Comparison of ENCODE assay signal across 16 cellular contexts in genomic region chr4:138595171-138595570, GRCh38.
DNase-seq lines count a peak whose midpoint lies in the region; ATAC-seq and TF ChIP-seq lines count a peak whose summit lies in the region.
"Had no signal": no experiment of that assay in that cellular context is flagged by ENCODE, and none has a peak within 500 bp of the region (broad histone marks: within the 10 kb centered on the region; RNA-seq: fewer than 3 reads in every experiment).

No MANE protein-coding gene starts in this region.

- H2AFZ ChIP-seq in GM23338 (0 out of 2 replicates have a peak overlapping the region, but pooled peaks have one; percentile 33), OCI-LY3 (ENCODE audit: low read depth, low read length) (0 out of 2 replicates have a peak overlapping the region, but pooled peaks have one; percentile 8)

- H4K20me1 ChIP-seq in BLaER1 treated with 17β-estradiol and CSF1 and Interleukin-3, amounts not matched to agents 10 nM and 100 nM, result no peaks in the 10 kb centered on the region
- H4K20me1 ChIP-seq in GM23338 (replicated peaks; ENCODE audit: insufficient read depth) (no peaks in the 10 kb centered on the region), OCI-LY3 (ENCODE audit: insufficient read depth, low read length) (no peaks in the 10 kb centered on the region)

- peak overlapping the region in 4 of 11 experiments; percentile 53 to 68 (median 56); a peak in 8 of 22 replicates for H3K27ac ChIP-seq in BLaER1 treated with 17β-estradiol and CSF1 and Interleukin-3, amounts not matched to agents 10 nM and 100 nM
- H3K27ac ChIP-seq in GM23338 (ENCODE audit: low read depth) (no peak overlapping the region), OCI-LY3 (ENCODE audit: low read length) (no peak overlapping the region)
- H3K27ac ChIP-seq: C4-2B had no signal

- H3K9ac ChIP-seq in BLaER1 treated with 17β-estradiol and CSF1 and Interleukin-3, amounts not matched to agents 10 nM and 100 nM, result peak overlapping the region in 1 of 11 experiments; percentile 62; a peak in 3 of 22 replicates
- H3K9ac ChIP-seq in OCI-LY3 (ENCODE audit: low read length), result no peak overlapping the region

- H3K27me3 Mint-ChIP-seq in GM23338 (ENCODE audit: insufficient read depth, low read depth, poor library complexity), result peaks cover 2% of the 10 kb centered on the region
- H3K27me3 Mint-ChIP-seq in nephron (ENCODE audit: low read depth), result no peaks in the 10 kb centered on the region
- H3K27me3 Mint-ChIP-seq: CD4-positive, alpha-beta memory T cell had no signal

- peaks cover 10 to 80% (median 51%) of the 10 kb centered on the region in 10 experiments; a peak in 19 of 20 replicates for H3K4me1 ChIP-seq in BLaER1 treated with 17β-estradiol and CSF1 and Interleukin-3, amounts not matched to agents 10 nM and 100 nM
- no peaks in the 10 kb centered on the region for H3K4me1 ChIP-seq in GM23338 (ENCODE audit: insufficient read depth)
- H3K4me1 ChIP-seq in OCI-LY3 (ENCODE audit: low read length), result peaks cover 29% of the 10 kb centered on the region

- H3K36me3 ChIP-seq in BLaER1 treated with 17β-estradiol and CSF1 and Interleukin-3, amounts not matched to agents 10 nM and 100 nM, result no peaks in the 10 kb centered on the region
- no peaks in the 10 kb centered on the region for H3K36me3 ChIP-seq in GM23338 (ENCODE audit: insufficient read depth)
- H3K36me3 ChIP-seq in OCI-LY3 (replicated peaks; ENCODE audit: low read depth, low read length), result no peaks in the 10 kb centered on the region

- H3K4me3 Mint-ChIP-seq in GM23338 (no peak overlapping the region), nephron (no peak overlapping the region)
- H3K4me3 Mint-ChIP-seq: CD4-positive, alpha-beta memory T cell had no signal

- H3K27me3 ChIP-seq in BLaER1 treated with 17β-estradiol and CSF1 and Interleukin-3, amounts not matched to agents 10 nM and 100 nM, result no peaks in the 10 kb centered on the region
- H3K27me3 ChIP-seq in GM23338 (ENCODE audit: insufficient read depth) (no peaks in the 10 kb centered on the region), OCI-LY3 (ENCODE audit: low read depth, low read length) (no peaks in the 10 kb centered on the region)

- peak overlapping the region in 2 of 10 experiments; percentile 0 to 9; a peak in 1 of 20 replicates for H3K4me3 ChIP-seq in BLaER1 treated with 17β-estradiol and CSF1 and Interleukin-3, amounts not matched to agents 10 nM and 100 nM
- H3K4me3 ChIP-seq in GM23338 (no peak overlapping the region), OCI-LY3 (ENCODE audit: low read length) (no peak overlapping the region)

- H3K36me3 Mint-ChIP-seq in GM23338 (ENCODE audit: low read depth), result no peaks in the 10 kb centered on the region
- H3K36me3 Mint-ChIP-seq in nephron (ENCODE audit: low read depth), result no peaks in the 10 kb centered on the region
- H3K36me3 Mint-ChIP-seq: CD4-positive, alpha-beta memory T cell had no signal

- no peaks in the 10 kb centered on the region for H3F3A ChIP-seq in GM23338 (replicated peaks; ENCODE audit: low read depth)

- ATAC-seq in GM23338, result no peak
- no peak for ATAC-seq in HG02798 (IDR thresholded peaks at IDR 0.05; ENCODE audit: poor library complexity, unreplicated experiment)
- no peak for ATAC-seq in HG02973 (IDR thresholded peaks at IDR 0.05; ENCODE audit: unreplicated experiment)
- ATAC-seq: HCT116 had no signal

- H3K9me3 Mint-ChIP-seq in GM23338, result no peaks in the 10 kb centered on the region
- H3K9me3 Mint-ChIP-seq in nephron, result peaks cover 4% of the 10 kb centered on the region

- no peak for TF ChIP-seq CTCF in GM23338 (conservative IDR thresholded peaks at IDR 0.05; ENCODE audit: low read depth in 2 of 2)
- no peak for TF ChIP-seq CTCF in OCI-LY3 (IDR thresholded peaks at IDR 0.05; ENCODE audit: low read depth, low read length)
- TF ChIP-seq CTCF in nephron (IDR thresholded peaks at IDR 0.05; ENCODE audit: unreplicated experiment in 3 of 3), result no peak

- no peaks in the 10 kb centered on the region for H3K79me2 ChIP-seq in GM23338 (replicated peaks; ENCODE audit: insufficient read depth)
- no peaks in the 10 kb centered on the region for H3K79me2 ChIP-seq in OCI-LY3 (ENCODE audit: low read length)

- H3K9me3 ChIP-seq in BLaER1 treated with 17β-estradiol and CSF1 and Interleukin-3, amounts not matched to agents 10 nM and 100 nM (replicated peaks in 1 of 11), result peaks cover 0 to 18% (median 2%) of the 10 kb centered on the region in 11 experiments; a peak in 8 of 22 replicates
- H3K9me3 ChIP-seq in OCI-LY3 (ENCODE audit: insufficient read depth, low read length), result no peaks in the 10 kb centered on the region

- intact Hi-C loops in posterior vena cava (cut with DNase I), result no loop called here

- peaks cover 3% of the 10 kb centered on the region; the same call in 1 of the 2 replicates for H3K9me2 ChIP-seq in GM23338 (ENCODE audit: insufficient read depth)

- peak overlapping the region in 9 of 11 experiments; percentile 14 to 93 (median 73); a peak in 17 of 22 replicates for H3K4me2 ChIP-seq in BLaER1 treated with 17β-estradiol and CSF1 and Interleukin-3, amounts not matched to agents 10 nM and 100 nM
- no peak overlapping the region for H3K4me2 ChIP-seq in GM23338
- no peak overlapping the region for H3K4me2 ChIP-seq in OCI-LY3 (ENCODE audit: low read length)

- H3K27ac Mint-ChIP-seq in GM23338 (no peak overlapping the region), nephron (peak overlapping the region; percentile 60 to 95 (median 90))
- H3K27ac Mint-ChIP-seq: CD4-positive, alpha-beta memory T cell had no signal

- H3K4me1 Mint-ChIP-seq in GM23338 (peaks cover 3% of the 10 kb centered on the region; the same call in 1 of the 3 replicates), nephron (peaks cover 51% of the 10 kb centered on the region)
- H3K4me1 Mint-ChIP-seq: CD4-positive, alpha-beta memory T cell had no signal

- DNase-seq in GM23338 (ENCODE audit: low spot score), result no peak
- DNase-seq in NCI-H446 (lab: John Stamatoyannopoulos, UW), result no peak
- DNase-seq in posterior vena cava (ENCODE audit: low spot score), result no peak
- DNase-seq: ACHN; CD4-positive, alpha-beta memory T cell; DMS153; DMS79 treated with DMSO at 0.1 percent for 48 hours; EL; IMR-90 had no signal

TF ChIP-seq in GM23338, 12 proteins besides CTCF, POLR2A, EP300 and RAD21:
- TF ChIP-seq CREB1 (CRISPR knock-in tag; IDR thresholded peaks at IDR 0.05; ENCODE audit: low read depth) (no peak), ZNF114 (CRISPR knock-in tag; IDR thresholded peaks at IDR 0.05) (no peak), POLR2AphosphoS5 (IDR thresholded peaks at IDR 0.05; ENCODE audit: low read depth) (no peak)

Comparison
In these comparisons a context has a peak if more than half of its experiments do, and no peak if none do; other contexts are left out.
1. H3K4me2 ChIP-seq: peak in BLaER1 treated with 17β-estradiol and CSF1 and Interleukin-3, amounts not matched to agents 10 nM and 100 nM (9 of 11); none in GM23338 (single experiment) and OCI-LY3 (single experiment).